ENCODE assay signal across 8 cellular contexts in genomic region chrX:119853449-119853848, GRCh38. TPM values are rescaled to one million over a fixed set of nuclear protein-coding genes. Genes with fewer than 3 reads are reported as not detected.
DNase-seq lines count a peak whose midpoint lies in the region; ATAC-seq and TF ChIP-seq lines count a peak whose summit lies in the region.

No MANE protein-coding gene starts in this region.

- H3K9ac ChIP-seq in liver (ENCODE audit: low read depth in 1 of 2, low read length in 2 of 2), result peak overlapping the region in 1 of 2 donors; percentile 84

- CTCF ChIA-PET in activated naive CD4-positive, alpha-beta T cell treated with anti-CD3 and anti-CD28 coated beads, Interleukin-2, amount 10 ng/mL, durations not matched to agents 7 days and 5 days (lab: Charles Lee), result interaction anchor here (1.5 kb wide), 1 partner anchor 27 kb away, joined by 3 read pairs; no protein-coding TSS in a partner anchor
- CTCF ChIA-PET in GM10248 (lab: Yijun Ruan, JAX), result interaction anchor here (1.0 kb wide), 1 partner anchor 12 kb away, joined by 5 read pairs; no protein-coding TSS in a partner anchor

- peak overlapping the region; percentile 99 for H3K4me3 Mint-ChIP-seq in activated naive CD4-positive, alpha-beta T cell treated with anti-CD3 and anti-CD28 coated beads, Interleukin-2, amount 10 ng/mL, durations not matched to agents 7 days and 5 days

- peak overlapping the region; percentile 80 for H3K4me3 ChIP-seq in astrocyte of the cerebellum (ENCODE audit: low read depth, low read length)
- peak overlapping the region; percentile 8 to 53 (median 43) for H3K4me3 ChIP-seq in liver (ENCODE audit: low read depth in 1 of 3, low read length in 3 of 3)
- H3K4me3 ChIP-seq in urinary bladder (ENCODE audit: low read depth, low read length), result peak overlapping the region; percentile 31

- H3K9me3 ChIP-seq in liver (ENCODE audit: control insufficient read depth in 4 of 4, low read length in 3 of 4), result no peaks in the 10 kb centered on the region

- no peak overlapping the region for H3K27ac Mint-ChIP-seq in activated naive CD4-positive, alpha-beta T cell treated with anti-CD3 and anti-CD28 coated beads, Interleukin-2, amount 10 ng/mL, durations not matched to agents 7 days and 5 days

- TF ChIP-seq RAD21 in liver (IDR thresholded peaks at IDR 0.05), result no peak

- H3K27me3 ChIP-seq in liver (ENCODE audit: control insufficient read depth in 4 of 4, insufficient read depth in 4 of 4, low read length in 3 of 4), result no peaks in the 10 kb centered on the region

- peaks cover 25% of the 10 kb centered on the region for H3K4me1 Mint-ChIP-seq in activated naive CD4-positive, alpha-beta T cell treated with anti-CD3 and anti-CD28 coated beads, Interleukin-2, amount 10 ng/mL, durations not matched to agents 7 days and 5 days

- H3K36me3 ChIP-seq in liver (ENCODE audit: control insufficient read depth in 4 of 4, insufficient read depth in 3 of 4, low read depth in 1 of 4, low read length in 3 of 4) (peaks cover 0 to 2% (median under 1%) of the 10 kb centered on the region in 4 donors), urinary bladder (ENCODE audit: insufficient read depth) (no peaks in the 10 kb centered on the region)

- no peaks in the 10 kb centered on the region for H3K9me3 Mint-ChIP-seq in activated naive CD4-positive, alpha-beta T cell treated with anti-CD3 and anti-CD28 coated beads, Interleukin-2, amount 10 ng/mL, durations not matched to agents 7 days and 5 days

- no peak for TF ChIP-seq CTCF in astrocyte of the cerebellum (IDR thresholded peaks at IDR 0.05; ENCODE audit: low read depth, low read length, missing control alignments)
- TF ChIP-seq CTCF in liver (IDR thresholded peaks at IDR 0.05; ENCODE audit: low read depth, low read length, missing input control), result no peak
- TF ChIP-seq CTCF in GM10248 (IDR thresholded peaks at IDR 0.05; ENCODE audit: control extremely low read depth, extremely low read depth, low read depth, missing control alignments), result no peak

- in situ Hi-C loops in astrocyte of the cerebellum (cut with HindIII; ENCODE audit: low sequenced_read_pairs), result no loop called here

- peaks cover 0 to 7% (median 3%) of the 10 kb centered on the region in 4 donors for H3K4me1 ChIP-seq in liver (ENCODE audit: control insufficient read depth in 4 of 4, insufficient read depth in 4 of 4, low read length in 3 of 4)
- H3K4me1 ChIP-seq in urinary bladder (ENCODE audit: insufficient read depth), result no peaks in the 10 kb centered on the region

- WGBS in liver, result 38% methylated on average over 10 of the region's 10 CpGs
- WGBS in urinary bladder, result 16% methylated on average over 10 of the region's 10 CpGs

- peaks cover 4% of the 10 kb centered on the region for H3K27me3 Mint-ChIP-seq in activated naive CD4-positive, alpha-beta T cell treated with anti-CD3 and anti-CD28 coated beads, Interleukin-2, amount 10 ng/mL, durations not matched to agents 7 days and 5 days

- no peak overlapping the region for H3K27ac ChIP-seq in liver (ENCODE audit: low read depth in 1 of 2, low read length in 2 of 2)
- no peak overlapping the region for H3K27ac ChIP-seq in urinary bladder (ENCODE audit: low read depth)

- H3K36me3 Mint-ChIP-seq in activated naive CD4-positive, alpha-beta T cell treated with anti-CD3 and anti-CD28 coated beads, Interleukin-2, amount 10 ng/mL, durations not matched to agents 7 days and 5 days, result peaks cover 17% of the 10 kb centered on the region

- ATAC-seq in GM18867 (IDR thresholded peaks at IDR 0.05; ENCODE audit: unreplicated experiment), result no peak

- no peak for DNase-seq in activated naive CD4-positive, alpha-beta T cell treated with anti-CD3 and anti-CD28 coated beads, Interleukin-2, amount 10 ng/mL, durations not matched to agents 7 days and 5 days
- no peak for DNase-seq in activated naive CD4-positive, alpha-beta T cell treated with Interleukin-2 at 50 U/mL for 16 hours
- DNase-seq in astrocyte of the cerebellum (ENCODE audit: low read depth), result no peak
- DNase-seq in GM10248 (ENCODE audit: extremely low spot score), result no peak
- DNase-seq in NAMALWA (ENCODE audit: low spot score), result no peak

- POLR2A ChIA-PET in GM10248 (lab: Yijun Ruan, JAX), result interaction anchor here (0.5 to 1.3 kb wide), 6 partner anchors 8 to 65 kb away, joined by 3 to 16 read pairs (median 4); partner anchors contain the start of genes NDUFA1, RNF113A and RPL39

TF ChIP-seq in liver, 16 proteins besides CTCF, POLR2A, EP300 and RAD21:
- TF ChIP-seq RXRA (IDR thresholded peaks at IDR 0.05) (no peak), EGR1 (IDR thresholded peaks at IDR 0.05; ENCODE audit: low read depth in 2 of 2) (no peak), YY1 (IDR thresholded peaks at IDR 0.05) (no peak), JUND (IDR thresholded peaks at IDR 0.05) (no peak)

RNA-seq across cellular contexts. Expression of gene UPF3B, which starts 0.7 kb away (rescaled TPM):
- total RNA-seq in liver, result 1 to 10 TPM; 3.3 TPM
- polyA plus RNA-seq in liver, result 1 to 10 TPM; 4.5 to 4.6 TPM
- total RNA-seq in urinary bladder, result 3.7 TPM
- 9.9 TPM for polyA plus RNA-seq in urinary bladder

RNA-seq across cellular contexts. Expression of gene RNF113A, which starts 18.1 kb away (rescaled TPM):
- total RNA-seq in liver (1 to 10 TPM; 6.6 to 7.1 TPM), urinary bladder (7.8 TPM)
- polyA plus RNA-seq in liver (10 to 100 TPM in 1 of 2 donors, 1 to 10 TPM in 1; 9.9 to 10.1 TPM), urinary bladder (16.0 TPM)

RNA-seq across cellular contexts. Expression of gene NDUFA1, which starts 18.2 kb away (rescaled TPM):
- total RNA-seq in liver (10 to 100 TPM; 27.4 to 53.2 TPM), urinary bladder (87.9 TPM)
- polyA plus RNA-seq in liver (100 to 1,000 TPM in 1 of 2 donors, 10 to 100 TPM in 1; 73.4 to 260 TPM), urinary bladder (120 TPM)

RNA-seq across cellular contexts. Expression of gene AKAP14, which starts 42.2 kb away (rescaled TPM):
- total RNA-seq in liver, result not detected
- polyA plus RNA-seq in liver, result not detected
- total RNA-seq in urinary bladder, result not detected
- not detected for polyA plus RNA-seq in urinary bladder
